2 cellular contexts compared by ENCODE assay signal in the genomic region with DNA sequence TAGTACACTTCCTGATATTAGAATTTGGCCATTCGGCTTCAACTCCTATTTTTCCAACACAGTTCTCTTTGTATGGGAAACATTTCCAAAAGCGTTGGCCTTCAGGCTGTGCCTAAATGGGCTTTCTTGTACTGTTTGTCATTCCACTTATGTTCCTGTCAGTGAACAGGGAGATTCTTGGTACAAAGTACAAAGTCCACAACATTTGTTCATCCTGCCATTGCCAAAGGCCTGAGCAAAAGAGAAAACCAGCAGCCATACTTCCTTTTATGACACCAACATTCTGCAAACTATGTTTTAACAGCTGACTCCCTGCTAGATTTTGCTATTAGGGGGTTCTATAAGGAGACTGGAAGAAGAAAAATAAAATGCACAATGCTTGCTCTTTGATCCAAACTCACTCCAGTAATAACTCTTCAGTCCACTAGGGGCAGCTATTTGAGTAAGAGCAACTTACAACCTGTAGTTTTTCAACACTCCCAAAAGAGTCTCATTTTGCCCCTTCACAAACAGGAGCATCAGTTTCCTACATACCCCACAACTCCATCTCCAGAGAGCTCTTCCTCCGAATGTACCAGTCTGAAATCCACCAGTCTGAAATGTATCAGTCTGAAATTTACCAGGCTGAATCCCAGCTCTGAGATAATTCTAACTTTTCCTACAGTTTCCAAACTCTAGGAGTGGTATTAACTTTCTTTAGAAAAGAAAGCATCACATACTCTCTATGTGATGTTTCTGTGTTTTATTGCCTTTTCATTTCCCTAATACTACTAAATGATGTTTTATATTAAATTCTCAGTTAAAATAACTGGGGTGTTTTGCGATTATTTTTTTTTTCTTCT.
TF ChIP-seq lines count a peak whose summit lies in the region.

No MANE protein-coding gene starts in this region.

TF ChIP-seq in SK-N-SH, 30 proteins besides CTCF, POLR2A, EP300 and RAD21 (continued from another document):
- TF ChIP-seq ELF1 (IDR thresholded peaks at IDR 0.05) = no peak

TF ChIP-seq in liver, 16 proteins besides CTCF, POLR2A, EP300 and RAD21 (continued from another document):
- TF ChIP-seq, protein P1, sequence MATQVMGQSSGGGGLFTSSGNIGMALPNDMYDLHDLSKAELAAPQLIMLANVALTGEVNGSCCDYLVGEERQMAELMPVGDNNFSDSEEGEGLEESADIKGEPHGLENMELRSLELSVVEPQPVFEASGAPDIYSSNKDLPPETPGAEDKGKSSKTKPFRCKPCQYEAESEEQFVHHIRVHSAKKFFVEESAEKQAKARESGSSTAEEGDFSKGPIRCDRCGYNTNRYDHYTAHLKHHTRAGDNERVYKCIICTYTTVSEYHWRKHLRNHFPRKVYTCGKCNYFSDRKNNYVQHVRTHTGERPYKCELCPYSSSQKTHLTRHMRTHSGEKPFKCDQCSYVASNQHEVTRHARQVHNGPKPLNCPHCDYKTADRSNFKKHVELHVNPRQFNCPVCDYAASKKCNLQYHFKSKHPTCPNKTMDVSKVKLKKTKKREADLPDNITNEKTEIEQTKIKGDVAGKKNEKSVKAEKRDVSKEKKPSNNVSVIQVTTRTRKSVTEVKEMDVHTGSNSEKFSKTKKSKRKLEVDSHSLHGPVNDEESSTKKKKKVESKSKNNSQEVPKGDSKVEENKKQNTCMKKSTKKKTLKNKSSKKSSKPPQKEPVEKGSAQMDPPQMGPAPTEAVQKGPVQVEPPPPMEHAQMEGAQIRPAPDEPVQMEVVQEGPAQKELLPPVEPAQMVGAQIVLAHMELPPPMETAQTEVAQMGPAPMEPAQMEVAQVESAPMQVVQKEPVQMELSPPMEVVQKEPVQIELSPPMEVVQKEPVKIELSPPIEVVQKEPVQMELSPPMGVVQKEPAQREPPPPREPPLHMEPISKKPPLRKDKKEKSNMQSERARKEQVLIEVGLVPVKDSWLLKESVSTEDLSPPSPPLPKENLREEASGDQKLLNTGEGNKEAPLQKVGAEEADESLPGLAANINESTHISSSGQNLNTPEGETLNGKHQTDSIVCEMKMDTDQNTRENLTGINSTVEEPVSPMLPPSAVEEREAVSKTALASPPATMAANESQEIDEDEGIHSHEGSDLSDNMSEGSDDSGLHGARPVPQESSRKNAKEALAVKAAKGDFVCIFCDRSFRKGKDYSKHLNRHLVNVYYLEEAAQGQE (IDR thresholded peaks at IDR 0.05) = no peak
- TF ChIP-seq, protein P2, sequence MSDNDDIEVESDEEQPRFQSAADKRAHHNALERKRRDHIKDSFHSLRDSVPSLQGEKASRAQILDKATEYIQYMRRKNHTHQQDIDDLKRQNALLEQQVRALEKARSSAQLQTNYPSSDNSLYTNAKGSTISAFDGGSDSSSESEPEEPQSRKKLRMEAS (IDR thresholded peaks at IDR 0.05) = no peak
- TF ChIP-seq HNF4A (conservative IDR thresholded peaks at IDR 0.05) = peak; percentile 92 to 98
